13 cellular contexts compared by ENCODE assay signal in genomic region chr4:24105183-24106039, GRCh38.
A peak's percentile ranks its signal among the peaks of the same experiment; 100 is the strongest.
DNase-seq lines count a peak whose midpoint lies in the region; ATAC-seq, FAIRE-seq and TF ChIP-seq lines count a peak whose summit lies in the region.
"Had no signal": no experiment of that assay in that cellular context is flagged by ENCODE, and none has a peak within 500 bp of the region (broad histone marks: within the 10 kb centered on the region; RNA-seq: fewer than 3 reads in every experiment).

No MANE protein-coding gene starts in this region.

- no peak for TF ChIP-seq POLR2A in A549 (IDR thresholded peaks at IDR 0.05; ENCODE audit: low read length)

- no peaks in the 10 kb centered on the region for H3K79me2 ChIP-seq in H9 (ENCODE audit: insufficient read depth, low read length)

- H2AK5ac ChIP-seq in H9 (ENCODE audit: insufficient read length, low read length): no peak overlapping the region

- CTCF ChIA-PET in A549 (lab: Yijun Ruan, JAX): no interaction called here

- H4K5ac ChIP-seq in H9 (ENCODE audit: insufficient read length, low read depth, low read length): no peak overlapping the region

- no peak overlapping the region for H3K27ac Mint-ChIP-seq in H9
- H3K27ac Mint-ChIP-seq: activated CD8-positive, alpha-beta memory T cell treated with anti-CD3 and anti-CD28 coated beads, Interleukin-2, amount 10 ng/mL, durations not matched to agents 7 days and 5 days; B cell; memory B cell had no signal

- intact Hi-C loops in mucosa of descending colon (cut with DNase I, micrococcal nuclease): no loop called here

- no peak overlapping the region for H3T11ph ChIP-seq in H9 (ENCODE audit: low read length)

- H4K8ac ChIP-seq in H9 (replicated peaks; ENCODE audit: insufficient read length, low read depth, low read length): no peak overlapping the region

- POLR2A ChIA-PET in A549 (lab: Yijun Ruan, JAX): no interaction called here

- no peak for TF ChIP-seq CTCF in A549 (IDR thresholded peaks at IDR 0.05)
- TF ChIP-seq CTCF in epithelial cell of esophagus (IDR thresholded peaks at IDR 0.05; ENCODE audit: insufficient read depth, low read depth, low read length, missing control alignments): no peak
- no peak for TF ChIP-seq CTCF in mucosa of descending colon (IDR thresholded peaks at IDR 0.05)
- TF ChIP-seq CTCF in H9 (conservative IDR thresholded peaks at IDR 0.05): no peak

- peak overlapping the region; percentile 24 to 40; a peak in 3 of 6 replicates for H3K27ac ChIP-seq in A549
- no peak overlapping the region for H3K27ac ChIP-seq in H9 (ENCODE audit: insufficient read length, low read depth, low read length)

- no peak overlapping the region for H2AFZ ChIP-seq in H9 (ENCODE audit: low read length)

- 7% methylated on average over 11 of the region's 11 CpGs for WGBS in A549 (ENCODE audit: missing lambda C conversion rate)
- WGBS in H9 (ENCODE audit: extremely low coverage, insufficient read length, low lambda C conversion rate): no CpG with 5 or more reads among the region's 11 CpGs

- no peaks in the 10 kb centered on the region for H3K9me3 ChIP-seq in A549
- H3K9me3 ChIP-seq in mucosa of descending colon: no peaks in the 10 kb centered on the region
- H3K9me3 ChIP-seq in H9 (ENCODE audit: control insufficient read depth, low read depth, low read length): no peaks in the 10 kb centered on the region

- no peak for FAIRE-seq in A549 (lab: Jason Lieb, UNC)

- no peak overlapping the region for H3K23ac ChIP-seq in H9 (ENCODE audit: insufficient read length, low read depth, low read length)

- no peaks in the 10 kb centered on the region; a peak in 1 of 5 replicates for H3K9me3 Mint-ChIP-seq in H9

- peak in 1 of 2 experiments; percentile 1 for DNase-seq in A549 (ENCODE audit: low read depth in 1 of 2, low spot score in 1 of 2)
- peak; percentile 94 for DNase-seq in M059J (ENCODE audit: low read depth)
- DNase-seq in epithelial cell of esophagus (ENCODE audit: low read depth): peak; percentile 76
- DNase-seq in mucosa of descending colon: peak in 1 of 3 donors; percentile 12
- no peak for DNase-seq in NCI-H2081 treated with DMSO at 0.1 percent for 48 hours (lab: John Stamatoyannopoulos, UW)
- DNase-seq in NCI-H2107 treated with DMSO at 0.1 percent for 48 hours (lab: John Stamatoyannopoulos, UW; ENCODE audit: unreplicated experiment): no peak
- DNase-seq in H9: no peak
- DNase-seq: activated CD8-positive, alpha-beta memory T cell treated with anti-CD3 and anti-CD28 coated beads, Interleukin-2, amount 10 ng/mL, durations not matched to agents 7 days and 5 days; effector CD4-positive, alpha-beta T cell; NCI-H187 treated with DMSO at 0.1 percent for 48 hours had no signal

- no peaks in the 10 kb centered on the region for H3K23me2 ChIP-seq in H9 (ENCODE audit: insufficient read length, low read depth, low read length, poor library complexity, severe bottlenecking)

- no peak overlapping the region for H3K4me3 Mint-ChIP-seq in H9
- H3K4me3 Mint-ChIP-seq: activated CD8-positive, alpha-beta memory T cell treated with anti-CD3 and anti-CD28 coated beads, Interleukin-2, amount 10 ng/mL, durations not matched to agents 7 days and 5 days; B cell; memory B cell had no signal

- no peaks in the 10 kb centered on the region for H3K36me3 ChIP-seq in mucosa of descending colon (ENCODE audit: low read depth)

- no peak overlapping the region for H2BK15ac ChIP-seq in H9 (ENCODE audit: low read depth, low read length)

- H2BK12ac ChIP-seq in H9 (ENCODE audit: insufficient read length, low read depth, low read length): no peak overlapping the region

- H2BK5ac ChIP-seq in H9 (ENCODE audit: insufficient read length, low read length): no peak overlapping the region

- TF ChIP-seq EP300 in A549 (IDR thresholded peaks at IDR 0.05): no peak

- H3K4me1 ChIP-seq in A549 (no peaks in the 10 kb centered on the region), mucosa of descending colon (ENCODE audit: low read depth) (peaks cover 6% of the 10 kb centered on the region), H9 (ENCODE audit: insufficient read depth, low read length) (no peaks in the 10 kb centered on the region)

- TF ChIP-seq RAD21 in A549 (conservative IDR thresholded peaks at IDR 0.05 in 1 of 2, IDR thresholded peaks at IDR 0.05 in 1 of 2): no peak

- no peak overlapping the region for H2BK120ac ChIP-seq in H9 (ENCODE audit: low read depth, low read length, poor library complexity, severe bottlenecking)

- H3K27me3 ChIP-seq in H9 (ENCODE audit: insufficient read depth, low read length): no peaks in the 10 kb centered on the region

- no peak overlapping the region for H3K14ac ChIP-seq in H9 (ENCODE audit: insufficient read depth, low read length)

- no peaks in the 10 kb centered on the region for H3K79me1 ChIP-seq in H9 (ENCODE audit: insufficient read depth, low read depth, low read length, poor library complexity, severe bottlenecking)

- H3K4ac ChIP-seq in H9 (ENCODE audit: low read depth, low read length): no peak overlapping the region

- H4K20me1 ChIP-seq in H9 (ENCODE audit: control insufficient read depth, insufficient read depth, insufficient read length): no peaks in the 10 kb centered on the region

- peaks cover 0 to 1% (median 0%) of the 10 kb centered on the region in 3 experiments; a peak in 1 of 7 replicates for H3K36me3 Mint-ChIP-seq in H9 (ENCODE audit: insufficient read depth in 1 of 3, low read depth in 3 of 3)
- H3K36me3 Mint-ChIP-seq: activated CD8-positive, alpha-beta memory T cell treated with anti-CD3 and anti-CD28 coated beads, Interleukin-2, amount 10 ng/mL, durations not matched to agents 7 days and 5 days; memory B cell had no signal

- no peak overlapping the region for H3K18ac ChIP-seq in H9 (ENCODE audit: insufficient read length, low read depth, low read length)

- H3K4me1 Mint-ChIP-seq in H9: peaks cover 0 to 5% of the 10 kb centered on the region in 2 experiments; a peak in 1 of 4 replicates
- H3K4me1 Mint-ChIP-seq: activated CD8-positive, alpha-beta memory T cell treated with anti-CD3 and anti-CD28 coated beads, Interleukin-2, amount 10 ng/mL, durations not matched to agents 7 days and 5 days; B cell; memory B cell had no signal

- ATAC-seq in A549 (peak; percentile 26 to 73; a peak in 3 of 6 replicates), mucosa of descending colon (peak; percentile 55), HG03097 (IDR thresholded peaks at IDR 0.05; ENCODE audit: low FRiP score, unreplicated experiment) (no peak)
- ATAC-seq: activated CD8-positive, alpha-beta memory T cell treated with anti-CD3 and anti-CD28 coated beads, Interleukin-2, amount 10 ng/mL, durations not matched to agents 7 days and 5 days had no signal

- H3K9ac ChIP-seq in H9 (ENCODE audit: extremely low read depth, insufficient read length, low read length): no peak overlapping the region

- H2BK20ac ChIP-seq in H9 (ENCODE audit: low read depth, low read length, poor library complexity, severe bottlenecking): no peak overlapping the region

- H4K91ac ChIP-seq in H9 (ENCODE audit: insufficient read length, low read depth, low read length): no peak overlapping the region

- H3K56ac ChIP-seq in H9 (ENCODE audit: insufficient read length, low read depth, low read length): no peak overlapping the region

- H3K4me2 ChIP-seq in A549 (peak overlapping the region; percentile 26; the same call in 2 of the 3 replicates), H9 (ENCODE audit: insufficient read depth, insufficient read length, low read length) (no peak overlapping the region)

- H3K4me3 ChIP-seq in A549 (no peak overlapping the region), epithelial cell of esophagus (ENCODE audit: low read length) (no peak overlapping the region), mucosa of descending colon (no peak overlapping the region)

- H3K27me3 Mint-ChIP-seq in H9 (ENCODE audit: low read depth): no peaks in the 10 kb centered on the region; the same call in none of the 2 replicates
- H3K27me3 Mint-ChIP-seq: activated CD8-positive, alpha-beta memory T cell treated with anti-CD3 and anti-CD28 coated beads, Interleukin-2, amount 10 ng/mL, durations not matched to agents 7 days and 5 days; B cell; memory B cell had no signal

TF ChIP-seq in A549, 52 proteins besides CTCF, POLR2A, EP300 and RAD21 (continues in another document):
- TF ChIP-seq CHD4 (IDR thresholded peaks at IDR 0.05; ENCODE audit: borderline replicate concordance) (no peak), PHF8 (IDR thresholded peaks at IDR 0.05; ENCODE audit: borderline replicate concordance, low read depth) (no peak), BHLHE40 (IDR thresholded peaks at IDR 0.05; ENCODE audit: low read depth, low read length) (no peak), EHF (CRISPR knock-in tag; IDR thresholded peaks at IDR 0.05) (no peak), REST (IDR thresholded peaks at IDR 0.05) (no peak), EHMT2 (IDR thresholded peaks at IDR 0.05; ENCODE audit: low read depth) (no peak), TP53 (CRISPR knock-in tag; IDR thresholded peaks at IDR 0.05) (no peak)

Comparison
In these comparisons a context has a peak if more than half of its experiments do, and no peak if none do; other contexts are left out.
1. DNase-seq: peak in M059J (single experiment) and epithelial cell of esophagus (single experiment); none in NCI-H2081 treated with DMSO at 0.1 percent for 48 hours (single experiment), NCI-H2107 treated with DMSO at 0.1 percent for 48 hours (single experiment) and H9 (single experiment).